In genomic region chr15:80850941-80851451, GRCh38 we compare ENCODE assay signal across 33 cellular contexts.
A peak's percentile ranks its signal among the peaks of the same experiment; 100 is the strongest.
DNase-seq lines count a peak whose midpoint lies in the region; ATAC-seq, FAIRE-seq and TF ChIP-seq lines count a peak whose summit lies in the region.
"Had no signal": no experiment of that assay in that cellular context is flagged by ENCODE, and none has a peak within 500 bp of the region (broad histone marks: within the 10 kb centered on the region; RNA-seq: fewer than 3 reads in every experiment).

No MANE protein-coding gene starts in this region.

- H3K9ac ChIP-seq in HepG2 (ENCODE audit: insufficient read depth, low read depth, low read length): no peak overlapping the region

- DNase-seq in Calu3 (peak; percentile 81), RWPE1 (ENCODE audit: low spot score) (peak; percentile 76), epithelial cell of proximal tubule (ENCODE audit: low read depth) (peak; percentile 95), HepG2 (ENCODE audit: low spot score) (peak; percentile 10), cerebellar nuclear complex (lab: John Stamatoyannopoulos, UW) (no peak)
- DNase-seq in activated CD4-positive, alpha-beta T cell treated with anti-CD3 and anti-CD28 coated beads, Interleukin-2, amount 50 U/mL, for 48 hours: no peak
- DNase-seq in activated CD8-positive, alpha-beta T cell treated with anti-CD3 and anti-CD28 coated beads, Interleukin-2, amount 10 ng/mL, durations not matched to agents 7 days and 5 days: no peak
- DNase-seq in stimulated activated CD4-positive, alpha-beta T cell treated with anti-CD3 and anti-CD28 coated beads, Interleukin-2, amount 100 ng/mL, for 48 hours: no peak
- DNase-seq: activated CD4-positive, CD25-positive, alpha-beta regulatory T cell treated with anti-CD3 and anti-CD28 coated beads, Interleukin-2, amount 50 U/mL, for 72 hours; activated CD8-positive, alpha-beta T cell treated with anti-CD3 and anti-CD28 coated beads for 36 hours; activated naive CD4-positive, alpha-beta T cell treated with anti-CD3 and anti-CD28 coated beads, Interleukin-2, amount 10 ng/mL, durations not matched to agents 7 days and 5 days; adrenal gland; AML-193; CD4-positive, CD25-positive, alpha-beta regulatory T cell; effector CD8-positive, alpha-beta T cell; EL; erythroblast; foreskin fibroblast; heart right ventricle; left colon; NCI-H1105; NCI-H187; NCI-H446 treated with DMSO at 0.1 percent for 48 hours; ovary; Right ventricle myocardium superior; stimulated activated naive CD4-positive, alpha-beta T cell treated with Interleukin-2 at 50 U/mL for 16 hours; T-helper 2 cell; testis had no signal

- no peak overlapping the region for H3K4me2 ChIP-seq in HepG2 (ENCODE audit: low read depth, low read length)

- peaks cover 9 to 28% of the 10 kb centered on the region in 2 experiments; a peak in 3 of 5 replicates for H3K36me3 ChIP-seq in HepG2 (replicated peaks in 1 of 2; ENCODE audit: control insufficient read depth in 1 of 2, insufficient read depth in 2 of 2, low read length in 2 of 2)
- H3K36me3 ChIP-seq: adrenal gland, heart right ventricle, ovary had no signal

- POLR2A ChIA-PET in RWPE1 (lab: Yijun Ruan, JAX; ENCODE audit: low non-redundant PET): no interaction called here
- POLR2A ChIA-PET in HepG2 (lab: Yijun Ruan, JAX): no interaction called here
- POLR2A ChIA-PET in activated CD8-positive, alpha-beta T cell treated with anti-CD3 and anti-CD28 coated beads, Interleukin-2, amount 10 ng/mL, durations not matched to agents 7 days and 5 days (lab: Charles Lee): no interaction called here

- no peaks in the 10 kb centered on the region for H3K9me3 Mint-ChIP-seq in Calu3 (ENCODE audit: low read depth, unreplicated experiment)
- H3K9me3 Mint-ChIP-seq in activated CD8-positive, alpha-beta T cell treated with anti-CD3 and anti-CD28 coated beads, Interleukin-2, amount 10 ng/mL, durations not matched to agents 7 days and 5 days (ENCODE audit: insufficient read depth): no peaks in the 10 kb centered on the region
- H3K9me3 Mint-ChIP-seq: activated CD8-positive, alpha-beta T cell treated with anti-CD3 and anti-CD28 coated beads for 36 hours; activated naive CD4-positive, alpha-beta T cell treated with anti-CD3 and anti-CD28 coated beads, Interleukin-2, amount 10 ng/mL, durations not matched to agents 7 days and 5 days had no signal

- WGBS in HepG2 (ENCODE audit: low lambda C conversion rate): 69% methylated on average over 6 of the region's 6 CpGs

- in situ Hi-C loops in HepG2 (cut with HindIII; ENCODE audit: extremely low pct_ligation_motif_present, low pct_unique_long_range_greater_than_20kb): no loop called here

- no peaks in the 10 kb centered on the region for H3K27me3 Mint-ChIP-seq in Calu3 (ENCODE audit: unreplicated experiment)
- H3K27me3 Mint-ChIP-seq in activated CD8-positive, alpha-beta T cell treated with anti-CD3 and anti-CD28 coated beads, Interleukin-2, amount 10 ng/mL, durations not matched to agents 7 days and 5 days (ENCODE audit: low read depth): peaks cover 32% of the 10 kb centered on the region

- H3K79me2 ChIP-seq in HepG2 (ENCODE audit: insufficient read depth, low read length): no peaks in the 10 kb centered on the region

- TF ChIP-seq EP300 in HepG2 (IDR thresholded peaks at IDR 0.05; ENCODE audit: low read depth in 2 of 2, low read length in 2 of 2) (no peak), HepG2 (CRISPR knock-in tag; IDR thresholded peaks at IDR 0.05; ENCODE audit: borderline replicate concordance) (no peak)

- intact Hi-C loops in Calu3 (cut with micrococcal nuclease; ENCODE audit: unreplicated experiment): loop anchor here (5.0 to 10.0 kb wide), 2 partner anchors 54 to 156 kb away; partner anchors contain the start of gene ABHD17C
- intact Hi-C loops in HepG2 (cut with micrococcal nuclease; ENCODE audit: unreplicated experiment): no loop called here

- no peak for TF ChIP-seq CTCF in Calu3 (IDR thresholded peaks at IDR 0.05; ENCODE audit: unreplicated experiment)
- no peak for TF ChIP-seq CTCF in RWPE1 (conservative IDR thresholded peaks at IDR 0.05; ENCODE audit: low read depth)
- no peak for TF ChIP-seq CTCF in epithelial cell of proximal tubule (conservative IDR thresholded peaks at IDR 0.05; ENCODE audit: low read depth, low read length)
- no peak for TF ChIP-seq CTCF in HepG2 (CRISPR knock-in tag; IDR thresholded peaks at IDR 0.05)

- peaks cover 64% of the 10 kb centered on the region for H3K4me1 ChIP-seq in HepG2 (ENCODE audit: insufficient read depth, low read length)
- H3K4me1 ChIP-seq: adrenal gland had no signal

- no peaks in the 10 kb centered on the region for H4K20me1 ChIP-seq in HepG2 (ENCODE audit: insufficient read depth, low read length)

- H3K36me3 Mint-ChIP-seq in Calu3 (ENCODE audit: insufficient read depth, unreplicated experiment): peaks cover 9% of the 10 kb centered on the region
- H3K36me3 Mint-ChIP-seq in activated CD8-positive, alpha-beta T cell treated with anti-CD3 and anti-CD28 coated beads, Interleukin-2, amount 10 ng/mL, durations not matched to agents 7 days and 5 days (ENCODE audit: low read depth): no peaks in the 10 kb centered on the region
- H3K36me3 Mint-ChIP-seq: activated naive CD4-positive, alpha-beta T cell treated with anti-CD3 and anti-CD28 coated beads, Interleukin-2, amount 10 ng/mL, durations not matched to agents 7 days and 5 days; CD4-positive, CD25-positive, alpha-beta regulatory T cell had no signal

- no peak for TF ChIP-seq POLR2A in HepG2 (IDR thresholded peaks at IDR 0.05; ENCODE audit: insufficient read depth in 1 of 2, low read depth in 2 of 2, low read length in 2 of 2)

- peak; percentile 50 for ATAC-seq in HepG2
- ATAC-seq in activated CD8-positive, alpha-beta T cell treated with anti-CD3 and anti-CD28 coated beads, Interleukin-2, amount 10 ng/mL, durations not matched to agents 7 days and 5 days: no peak
- ATAC-seq: activated CD8-positive, alpha-beta T cell treated with anti-CD3 and anti-CD28 coated beads for 36 hours; heart right ventricle; K562; left colon had no signal

- peaks cover 56% of the 10 kb centered on the region for H3K4me1 Mint-ChIP-seq in Calu3 (ENCODE audit: low read depth, unreplicated experiment)
- H3K4me1 Mint-ChIP-seq in activated CD8-positive, alpha-beta T cell treated with anti-CD3 and anti-CD28 coated beads, Interleukin-2, amount 10 ng/mL, durations not matched to agents 7 days and 5 days (ENCODE audit: low read depth): peaks cover 2% of the 10 kb centered on the region

- no peak for FAIRE-seq in HepG2 (lab: Jason Lieb, UNC)
- FAIRE-seq: A204.1, colon, HTR-8/SVneo, K562 had no signal

- H3K9me3 ChIP-seq in HepG2 (ENCODE audit: low read length): no peaks in the 10 kb centered on the region
- H3K9me3 ChIP-seq: adrenal gland, heart right ventricle, ovary, testis had no signal

- H3K4me3 ChIP-seq in epithelial cell of proximal tubule (ENCODE audit: low read depth, low read length): no peak overlapping the region
- H3K4me3 ChIP-seq in HepG2 (replicated peaks in 1 of 3; ENCODE audit: insufficient read depth in 1 of 3, low read depth in 2 of 3, low read length in 3 of 3): no peak overlapping the region
- H3K4me3 ChIP-seq: adrenal gland, heart right ventricle, K562, ovary, skin epidermis, testis had no signal

- BruUV-seq in Calu3 (replicated peaks; lab: Mats Ljungman, UMichigan) (no TSS peak), HepG2 (replicated peaks; lab: Mats Ljungman, UMichigan) (no TSS peak)

- peak overlapping the region; percentile 73 for H3K27ac Mint-ChIP-seq in Calu3 (ENCODE audit: unreplicated experiment)
- no peak overlapping the region for H3K27ac Mint-ChIP-seq in activated CD8-positive, alpha-beta T cell treated with anti-CD3 and anti-CD28 coated beads, Interleukin-2, amount 10 ng/mL, durations not matched to agents 7 days and 5 days
- H3K27ac Mint-ChIP-seq: activated CD8-positive, alpha-beta T cell treated with anti-CD3 and anti-CD28 coated beads for 36 hours; activated naive CD4-positive, alpha-beta T cell treated with anti-CD3 and anti-CD28 coated beads, Interleukin-2, amount 10 ng/mL, durations not matched to agents 7 days and 5 days had no signal

- H3K4me3 Mint-ChIP-seq in Calu3 (ENCODE audit: low read depth, unreplicated experiment): peak overlapping the region; percentile 14
- H3K4me3 Mint-ChIP-seq in activated CD8-positive, alpha-beta T cell treated with anti-CD3 and anti-CD28 coated beads, Interleukin-2, amount 10 ng/mL, durations not matched to agents 7 days and 5 days: no peak overlapping the region
- H3K4me3 Mint-ChIP-seq: activated CD8-positive, alpha-beta T cell treated with anti-CD3 and anti-CD28 coated beads for 36 hours; activated naive CD4-positive, alpha-beta T cell treated with anti-CD3 and anti-CD28 coated beads, Interleukin-2, amount 10 ng/mL, durations not matched to agents 7 days and 5 days; CD4-positive, CD25-positive, alpha-beta regulatory T cell had no signal

- peak overlapping the region; percentile 40 for H3K27ac ChIP-seq in RWPE1
- no peak overlapping the region for H3K27ac ChIP-seq in HepG2 (ENCODE audit: extremely low read length, insufficient read depth, low read length)
- H3K27ac ChIP-seq: adrenal gland, heart right ventricle, ovary, testis had no signal

- no peaks in the 10 kb centered on the region for H3K27me3 ChIP-seq in HepG2 (ENCODE audit: control insufficient read depth in 1 of 2, insufficient read depth in 2 of 2, low read length in 2 of 2)
- H3K27me3 ChIP-seq: ovary, testis had no signal

- no peak overlapping the region for H2AFZ ChIP-seq in HepG2 (ENCODE audit: low read length)

- CTCF ChIA-PET in Calu3 (lab: Charles Lee) (no interaction called here), RWPE1 (lab: Yijun Ruan, JAX) (no interaction called here), HepG2 (lab: Yijun Ruan, JAX; ENCODE audit: low intra/inter-chr PET ratio, low total read pairs) (no interaction called here)
- CTCF ChIA-PET in activated CD8-positive, alpha-beta T cell treated with anti-CD3 and anti-CD28 coated beads, Interleukin-2, amount 10 ng/mL, durations not matched to agents 7 days and 5 days (lab: Charles Lee): no interaction called here

- TF ChIP-seq RAD21 in HepG2 (CRISPR knock-in tag; IDR thresholded peaks at IDR 0.05): no peak

TF ChIP-seq in HepG2, 621 proteins besides CTCF, POLR2A, EP300 and RAD21 (continues in another document):
- TF ChIP-seq FOSL2 (CRISPR knock-in tag; IDR thresholded peaks at IDR 0.05): peak; percentile 85
- no peak for TF ChIP-seq ZNF772 (CRISPR knock-in tag; IDR thresholded peaks at IDR 0.05)
- peak; percentile 30; the same call in 1 of the 2 replicates for TF ChIP-seq RARA (CRISPR knock-in tag; IDR thresholded peaks at IDR 0.05)
- peak; percentile 46; the same call in 1 of the 2 replicates for TF ChIP-seq ZNF652 (CRISPR knock-in tag; IDR thresholded peaks at IDR 0.05; ENCODE audit: borderline replicate concordance, low read depth)
- TF ChIP-seq ZNF24 (IDR thresholded peaks at IDR 0.05): 0 out of 2 replicates have a peak, but pooled peaks have one; percentile 40

Comparison
In these comparisons a context has a peak if more than half of its experiments do, and no peak if none do; other contexts are left out.
1. DNase-seq: peak in Calu3 (single experiment), RWPE1 (single experiment), epithelial cell of proximal tubule (single experiment) and HepG2 (single experiment); none in cerebellar nuclear complex (0 of 2), activated CD4-positive, alpha-beta T cell treated with anti-CD3 and anti-CD28 coated beads, Interleukin-2, amount 50 U/mL, for 48 hours (0 of 2), activated CD8-positive, alpha-beta T cell treated with anti-CD3 and anti-CD28 coated beads, Interleukin-2, amount 10 ng/mL, durations not matched to agents 7 days and 5 days (single experiment) and stimulated activated CD4-positive, alpha-beta T cell treated with anti-CD3 and anti-CD28 coated beads, Interleukin-2, amount 100 ng/mL, for 48 hours (0 of 2).